ENCODE assay signal across 9 cellular contexts in the genomic region with DNA sequence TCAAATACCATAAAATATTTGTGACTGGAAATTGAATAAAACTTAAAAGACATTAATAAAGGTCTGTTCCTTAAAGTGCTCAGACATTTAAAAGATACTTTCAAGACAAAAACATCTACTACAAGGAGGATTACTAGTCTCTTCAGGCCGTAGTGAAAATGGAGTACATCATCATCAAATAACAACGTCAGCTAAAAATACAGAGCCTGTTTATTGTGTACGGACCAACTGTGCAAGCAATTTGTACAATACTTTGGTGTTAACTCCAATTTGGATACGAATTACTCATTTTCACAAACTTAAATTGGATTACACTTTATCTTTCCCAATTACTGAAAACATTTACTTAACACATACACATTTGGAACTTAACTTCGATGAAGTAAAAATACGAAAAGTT. TPM values are rescaled to one million over a fixed set of nuclear protein-coding genes. Genes with fewer than 3 reads are reported as not detected.
DNase-seq lines count a peak whose midpoint lies in the region; ATAC-seq and TF ChIP-seq lines count a peak whose summit lies in the region.
"Had no signal": no experiment of that assay in that cellular context is flagged by ENCODE, and none has a peak within 500 bp of the region (broad histone marks: within the 10 kb centered on the region; RNA-seq: fewer than 3 reads in every experiment).

No MANE protein-coding gene starts in this region.

- ATAC-seq in WTC11: no peak
- no peak for ATAC-seq in GM18907 (IDR thresholded peaks at IDR 0.05; ENCODE audit: unreplicated experiment)

- no peaks in the 10 kb centered on the region for H3K9me3 Mint-ChIP-seq in WTC11

- POLR2A ChIA-PET in WTC11 (lab: Charles Lee): no interaction called here
- POLR2A ChIA-PET in GM10248 (lab: Yijun Ruan, JAX): no interaction called here

- H3K4me3 ChIP-seq in iPS-11a (ENCODE audit: low read depth, low read length) (peak overlapping the region; percentile 87), skin epidermis (peak overlapping the region; percentile 55 to 92 (median 83))

- H3K4me1 Mint-ChIP-seq in WTC11: peaks cover 24% of the 10 kb centered on the region

- peak overlapping the region; percentile 96; the same call in 1 of the 2 replicates for H3K27ac Mint-ChIP-seq in WTC11

- H3K27ac ChIP-seq in skin epidermis: peak overlapping the region in 10 of 21 experiments; percentile 0 to 80 (median 66)

- H3K36me3 Mint-ChIP-seq in WTC11: no peaks in the 10 kb centered on the region

- DNase-seq in NCI-H345 treated with DMSO at 0.1 percent for 48 hours (lab: John Stamatoyannopoulos, UW; ENCODE audit: unreplicated experiment): peak; percentile 9
- no peak for DNase-seq in NCI-H345 (lab: John Stamatoyannopoulos, UW)
- DNase-seq in WTC11 (ENCODE audit: low spot score): no peak
- no peak for DNase-seq in NCI-H82 (lab: John Stamatoyannopoulos, UW)
- DNase-seq in GM10248 (ENCODE audit: extremely low spot score): no peak
- DNase-seq: NCI-H2081 had no signal

- peak overlapping the region; percentile 98 for H3K4me3 Mint-ChIP-seq in WTC11

- TF ChIP-seq CTCF in WTC11 (IDR thresholded peaks at IDR 0.05) (no peak), GM10248 (IDR thresholded peaks at IDR 0.05; ENCODE audit: control extremely low read depth, extremely low read depth, low read depth, missing control alignments) (no peak)

- peaks cover 23% of the 10 kb centered on the region for H3K27me3 Mint-ChIP-seq in WTC11 (ENCODE audit: low read depth)

- CTCF ChIA-PET in WTC11 (lab: Charles Lee): no interaction called here
- CTCF ChIA-PET in GM10248 (lab: Yijun Ruan, JAX): no interaction called here

TF ChIP-seq in WTC11, 78 proteins besides CTCF, POLR2A, EP300 and RAD21:
- TF ChIP-seq, protein P1, sequence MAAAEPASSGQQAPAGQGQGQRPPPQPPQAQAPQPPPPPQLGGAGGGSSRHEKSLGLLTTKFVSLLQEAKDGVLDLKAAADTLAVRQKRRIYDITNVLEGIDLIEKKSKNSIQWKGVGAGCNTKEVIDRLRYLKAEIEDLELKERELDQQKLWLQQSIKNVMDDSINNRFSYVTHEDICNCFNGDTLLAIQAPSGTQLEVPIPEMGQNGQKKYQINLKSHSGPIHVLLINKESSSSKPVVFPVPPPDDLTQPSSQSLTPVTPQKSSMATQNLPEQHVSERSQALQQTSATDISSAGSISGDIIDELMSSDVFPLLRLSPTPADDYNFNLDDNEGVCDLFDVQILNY (CRISPR knock-in tag; IDR thresholded peaks at IDR 0.05): no peak
- no peak for TF ChIP-seq TEAD4 (CRISPR knock-in tag; IDR thresholded peaks at IDR 0.05)

RNA-seq across cellular contexts. Expression of gene CYP39A1, which starts 0.9 kb away (rescaled TPM):
- total RNA-seq in WTC11 (2021): 1.3 to 1.6 TPM (median 1.6 TPM) in 3 replicates

RNA-seq across cellular contexts. Expression of gene SLC25A27, which starts 1.0 kb away (rescaled TPM):
- 10.9 to 17.1 TPM (median 16.4 TPM) in 3 replicates for total RNA-seq in WTC11 (2021)

RNA-seq across cellular contexts. Expression of gene TDRD6, which starts 35.9 kb away (rescaled TPM):
- 0.04 to 0.07 TPM in 2 of 3 replicates, not detected in the other for total RNA-seq in WTC11 (2021)
